In genomic region chr13:91375119-91375729, GRCh38 we compare ENCODE assay signal across 8 cellular contexts. TPM values are rescaled to one million over a fixed set of nuclear protein-coding genes. Genes with fewer than 3 reads are reported as not detected.
DNase-seq lines count a peak whose midpoint lies in the region; ATAC-seq and TF ChIP-seq lines count a peak whose summit lies in the region.

No MANE protein-coding gene starts in this region.

- peak; percentile 62 for TF ChIP-seq CTCF in RWPE2 (IDR thresholded peaks at IDR 0.05; ENCODE audit: poor library complexity, severe bottlenecking)
- peak; percentile 55 for TF ChIP-seq CTCF in hepatocyte (IDR thresholded peaks at IDR 0.05; ENCODE audit: poor library complexity)
- TF ChIP-seq CTCF in stomach (IDR thresholded peaks at IDR 0.05) = peak in 1 of 7 experiments; percentile 19

- no peak overlapping the region for H3K4me3 ChIP-seq in RWPE2 (ENCODE audit: severe bottlenecking)
- no peak overlapping the region for H3K4me3 ChIP-seq in hepatocyte
- no peak overlapping the region for H3K4me3 ChIP-seq in stomach

- H3K79me2 ChIP-seq in hepatocyte = no peaks in the 10 kb centered on the region

- no peaks in the 10 kb centered on the region for H3K9me2 ChIP-seq in hepatocyte (replicated peaks; ENCODE audit: insufficient read depth)

- no peak for TF ChIP-seq EP300 in stomach (IDR thresholded peaks at IDR 0.05)

- no peaks in the 10 kb centered on the region for H4K20me1 ChIP-seq in hepatocyte (ENCODE audit: insufficient read depth, poor library complexity, severe bottlenecking)

- H3K36me3 ChIP-seq in RWPE2 (ENCODE audit: low read depth) = no peaks in the 10 kb centered on the region
- no peaks in the 10 kb centered on the region for H3K36me3 ChIP-seq in hepatocyte (replicated peaks; ENCODE audit: insufficient read depth, low read depth)
- no peaks in the 10 kb centered on the region for H3K36me3 ChIP-seq in stomach

- peak; percentile 20 for DNase-seq in EH (ENCODE audit: low read depth)
- peak; percentile 10 for DNase-seq in GM19238 (ENCODE audit: insufficient read length, low spot score)
- no peak for DNase-seq in RWPE2 (ENCODE audit: low spot score)
- DNase-seq in hepatocyte (ENCODE audit: low spot score) = no peak
- no peak for DNase-seq in stomach
- no peak for DNase-seq in NK-92 (lab: John Stamatoyannopoulos, UW; ENCODE audit: unreplicated experiment)
- DNase-seq in NCI-H2227 treated with DMSO at 0.1 percent for 48 hours (lab: John Stamatoyannopoulos, UW) = no peak

- no peaks in the 10 kb centered on the region for H3K4me1 ChIP-seq in RWPE2 (ENCODE audit: insufficient read depth, poor library complexity, severe bottlenecking)
- no peaks in the 10 kb centered on the region for H3K4me1 ChIP-seq in hepatocyte (ENCODE audit: insufficient read depth)
- H3K4me1 ChIP-seq in stomach = no peaks in the 10 kb centered on the region

- ATAC-seq in HG03066 (IDR thresholded peaks at IDR 0.05; ENCODE audit: low read depth, unreplicated experiment) (peak; percentile 96), RWPE2 (ENCODE audit: low read depth) (peak; percentile 54; the same call in 2 of the 3 replicates)

- H3K9me3 ChIP-seq in RWPE2 (ENCODE audit: severe bottlenecking) = no peaks in the 10 kb centered on the region
- no peaks in the 10 kb centered on the region for H3K9me3 ChIP-seq in hepatocyte (ENCODE audit: low read depth)
- H3K9me3 ChIP-seq in stomach = no peaks in the 10 kb centered on the region

- intact Hi-C loops in stomach (cut with DNase I; ENCODE audit: low total_unique reads) = no loop called here

- H3K27ac ChIP-seq in RWPE2 (ENCODE audit: poor library complexity, severe bottlenecking) = no peak overlapping the region
- H3K27ac ChIP-seq in hepatocyte = no peak overlapping the region
- no peak overlapping the region for H3K27ac ChIP-seq in stomach

- WGBS in hepatocyte (ENCODE audit: low lambda C conversion rate, missing lambda C conversion rate) = 94% methylated on average over 4 of the region's 4 CpGs
- WGBS in stomach, 5 donors = 75 to 82% (median 79%) methylated on average over 4 of the region's 4 CpGs

- no peak for TF ChIP-seq POLR2A in stomach (IDR thresholded peaks at IDR 0.05)

- H3K27me3 ChIP-seq in RWPE2 (ENCODE audit: insufficient read depth, poor library complexity, severe bottlenecking) (no peaks in the 10 kb centered on the region), hepatocyte (no peaks in the 10 kb centered on the region), stomach (peaks cover 0 to 5% (median 0%) of the 10 kb centered on the region in 3 donors)

- no peak overlapping the region for H3K4me2 ChIP-seq in hepatocyte

- H2AFZ ChIP-seq in hepatocyte = no peak overlapping the region

RNA-seq across cellular contexts. Expression of gene GPC5, which starts 23.2 kb away (rescaled TPM):
- total RNA-seq in hepatocyte (5.4 and 8.7 TPM in 2 replicates), stomach (1 to 10 TPM in 1 of 5 donors, under 1 TPM in 1, not detected in 3; 0.87 to 2.8 TPM)
- polyA plus RNA-seq in hepatocyte (3.9 and 4.7 TPM in 2 replicates), stomach (not detected)

RNA-seq across cellular contexts. Expression of gene MIR17HG, which starts 27.7 kb away (rescaled TPM):
- total RNA-seq in hepatocyte (6.6 and 8.4 TPM in 2 replicates), stomach (10 to 100 TPM in 1 of 5 donors, 1 to 10 TPM in 2, under 1 TPM in 1, not detected in 1; 0.87 to 13.2 (median 6.4) TPM)
- polyA plus RNA-seq in hepatocyte (1.7 and 2.6 TPM in 2 replicates), stomach (1 to 10 TPM in 1 of 3 donors, not detected in 2; 4.8 TPM)

Comparison
In these comparisons a context has a peak if more than half of its experiments do, and no peak if none do; other contexts are left out.
1. DNase-seq: peak in EH (single experiment) and GM19238 (single experiment); none in RWPE2 (single experiment), hepatocyte (single experiment), stomach (single experiment), NK-92 (single experiment) and NCI-H2227 treated with DMSO at 0.1 percent for 48 hours (single experiment).